8 cellular contexts compared by ENCODE assay signal in genomic region chr17:57257911-57258885, GRCh38.
DNase-seq lines count a peak whose midpoint lies in the region; ATAC-seq and TF ChIP-seq lines count a peak whose summit lies in the region.

No MANE protein-coding gene starts in this region.

- peaks cover 16% of the 10 kb centered on the region for H3K36me3 ChIP-seq in effector memory CD4-positive, alpha-beta T cell (ENCODE audit: control insufficient read depth, insufficient read depth, low read length)

- peaks cover 33% of the 10 kb centered on the region for H3K36me3 Mint-ChIP-seq in nephron (ENCODE audit: low read depth)

- peak overlapping the region; percentile 53 to 90 (median 87) for H3K27ac Mint-ChIP-seq in nephron

- ATAC-seq in HG03025 (IDR thresholded peaks at IDR 0.05; ENCODE audit: low FRiP score, unreplicated experiment), result no peak

- no peaks in the 10 kb centered on the region for H3K9me3 Mint-ChIP-seq in nephron

- peaks cover 21% of the 10 kb centered on the region for H3K4me1 ChIP-seq in effector memory CD4-positive, alpha-beta T cell (ENCODE audit: control insufficient read depth, insufficient read depth, low read length, poor library complexity, severe bottlenecking)

- H3K27ac ChIP-seq in effector memory CD4-positive, alpha-beta T cell (ENCODE audit: insufficient read depth, low read length, poor library complexity, severe bottlenecking), result peak overlapping the region; percentile 65

- H3K4me1 Mint-ChIP-seq in nephron, result peaks cover 35% of the 10 kb centered on the region

- H3K9me3 ChIP-seq in effector memory CD4-positive, alpha-beta T cell (ENCODE audit: control insufficient read depth, low read length), result no peaks in the 10 kb centered on the region

- H3K4me3 Mint-ChIP-seq in nephron, result peak overlapping the region; percentile 87 to 97 (median 94)

- peak overlapping the region; percentile 85 for H3K4me3 ChIP-seq in effector memory CD4-positive, alpha-beta T cell (ENCODE audit: insufficient read depth, low read depth, low read length, poor library complexity, severe bottlenecking)

- no peak for TF ChIP-seq CTCF in nephron (IDR thresholded peaks at IDR 0.05; ENCODE audit: unreplicated experiment in 3 of 3)

- H3K27me3 ChIP-seq in effector memory CD4-positive, alpha-beta T cell (replicated peaks; ENCODE audit: control insufficient read depth, insufficient read depth, low read length, poor library complexity, severe bottlenecking), result no peaks in the 10 kb centered on the region

- DNase-seq in NCI-H1105 treated with DMSO at 0.1 percent for 48 hours (lab: John Stamatoyannopoulos, UW), result peak; percentile 34
- no peak for DNase-seq in NCI-H1105 (lab: John Stamatoyannopoulos, UW)
- DNase-seq in OCI-M1 (lab: John Stamatoyannopoulos, UW), result peak; percentile 61
- DNase-seq in effector memory CD4-positive, alpha-beta T cell, result no peak
- no peak for DNase-seq in hippocampal formation (lab: John Stamatoyannopoulos, UW)
- DNase-seq in OCI-M2 (lab: John Stamatoyannopoulos, UW; ENCODE audit: unreplicated experiment), result no peak

- peaks cover 43% of the 10 kb centered on the region for H3K27me3 Mint-ChIP-seq in nephron (ENCODE audit: low read depth)

Comparison
In these comparisons a context has a peak if more than half of its experiments do, and no peak if none do; other contexts are left out.
1. DNase-seq: peak in NCI-H1105 treated with DMSO at 0.1 percent for 48 hours (single experiment) and OCI-M1 (single experiment); none in NCI-H1105 (single experiment), effector memory CD4-positive, alpha-beta T cell (0 of 3), hippocampal formation (0 of 2) and OCI-M2 (single experiment).